In genomic region chr12:55738113-55739024, GRCh38 we compare ENCODE assay signal across 8 cellular contexts. TPM values are rescaled to one million over a fixed set of nuclear protein-coding genes. Genes with fewer than 3 reads are reported as not detected.
DNase-seq lines count a peak whose midpoint lies in the region; ATAC-seq and TF ChIP-seq lines count a peak whose summit lies in the region.

No MANE protein-coding gene starts in this region.

- peak overlapping the region; percentile 54 to 78 (median 68) for H3K4me3 ChIP-seq in BLaER1 treated with 17β-estradiol and CSF1 and Interleukin-3, amounts not matched to agents 10 nM and 100 nM
- H3K4me3 ChIP-seq in lower leg skin (ENCODE audit: low read depth, poor library complexity, severe bottlenecking) = peak overlapping the region; percentile 19

- H3K27ac ChIP-seq in BLaER1 treated with 17β-estradiol and CSF1 and Interleukin-3, amounts not matched to agents 10 nM and 100 nM = peak overlapping the region; percentile 50 to 88 (median 70)

- no peaks in the 10 kb centered on the region for H3K9me3 ChIP-seq in BLaER1 treated with 17β-estradiol and CSF1 and Interleukin-3, amounts not matched to agents 10 nM and 100 nM (replicated peaks in 1 of 11)

- DNase-seq in GM19240 (ENCODE audit: insufficient read length, low spot score) = peak; percentile 86
- DNase-seq in NCI-H524 (lab: John Stamatoyannopoulos, UW) = peak; percentile 90 to 93
- peak; percentile 86 for DNase-seq in activated CD4-positive, alpha-beta T cell treated with anti-CD3 and anti-CD28 coated beads for 48 hours
- DNase-seq in ecto neural progenitor cell (ENCODE audit: low spot score) = peak; percentile 94
- DNase-seq in lower leg skin (ENCODE audit: low spot score in 2 of 2) = peak; percentile 90 to 94
- peak; percentile 69 to 72 for DNase-seq in stimulated activated CD4-positive, alpha-beta T cell treated with anti-CD3 and anti-CD28 coated beads, Interleukin-4, amount 100 ng/mL, for 4 hours

- ATAC-seq in HG03442 (IDR thresholded peaks at IDR 0.05; ENCODE audit: unreplicated experiment) = peak; percentile 76

- no peaks in the 10 kb centered on the region for H3K36me3 ChIP-seq in BLaER1 treated with 17β-estradiol and CSF1 and Interleukin-3, amounts not matched to agents 10 nM and 100 nM

- H3K4me1 ChIP-seq in BLaER1 treated with 17β-estradiol and CSF1 and Interleukin-3, amounts not matched to agents 10 nM and 100 nM = peaks cover 24 to 43% (median 36%) of the 10 kb centered on the region in 10 experiments

- H3K27me3 ChIP-seq in BLaER1 treated with 17β-estradiol and CSF1 and Interleukin-3, amounts not matched to agents 10 nM and 100 nM = no peaks in the 10 kb centered on the region

- peak overlapping the region; percentile 47 to 85 (median 74) for H3K9ac ChIP-seq in BLaER1 treated with 17β-estradiol and CSF1 and Interleukin-3, amounts not matched to agents 10 nM and 100 nM

- intact Hi-C loops in lower leg skin (cut with DNase I; ENCODE audit: low total_unique reads) = loop anchor here (5.0 kb wide), 1 partner anchor 204 kb away; no protein-coding TSS in a partner anchor

- no peak for TF ChIP-seq POLR2A in lower leg skin (IDR thresholded peaks at IDR 0.05)

- 2 to 3% methylated on average over 14 of the region's 14 CpGs for WGBS in lower leg skin, 2 donors

- peak overlapping the region; percentile 92 to 99 (median 96) for H3K4me2 ChIP-seq in BLaER1 treated with 17β-estradiol and CSF1 and Interleukin-3, amounts not matched to agents 10 nM and 100 nM

- no peaks in the 10 kb centered on the region for H4K20me1 ChIP-seq in BLaER1 treated with 17β-estradiol and CSF1 and Interleukin-3, amounts not matched to agents 10 nM and 100 nM

- TF ChIP-seq CTCF in lower leg skin (IDR thresholded peaks at IDR 0.05) = peak in 1 of 3 donors; percentile 86

RNA-seq across cellular contexts. Expression of gene GDF11, which starts 4.6 kb away (rescaled TPM):
- 1 to 10 TPM in 1 of 4 donors, under 1 TPM in 3; 0.23 to 2.7 (median 0.57) TPM for total RNA-seq in lower leg skin

RNA-seq across cellular contexts. Expression of gene CD63, which starts 9.6 kb away (rescaled TPM):
- 100 to 1,000 TPM; 151 to 408 (median 196) TPM for total RNA-seq in lower leg skin

RNA-seq across cellular contexts. Expression of gene RDH5, which starts 18.2 kb away (rescaled TPM):
- total RNA-seq in lower leg skin = 1 to 10 TPM; 2.5 to 8.9 (median 4.3) TPM

RNA-seq across cellular contexts. Expression of gene BLOC1S1, which starts 22.5 kb away (rescaled TPM):
- 100 to 1,000 TPM; 114 to 167 (median 138) TPM for total RNA-seq in lower leg skin

RNA-seq across cellular contexts. Expression of gene ITGA7, which starts 30.7 kb away (rescaled TPM):
- 10 to 100 TPM; 11.0 to 20.9 (median 12.8) TPM for total RNA-seq in lower leg skin

Comparison
In these comparisons a context has a peak if more than half of its experiments do, and no peak if none do; other contexts are left out.
1. Peak in every context shown above with its lines: DNase-seq, ATAC-seq, H3K4me3 ChIP-seq and H3K27ac ChIP-seq.